In genomic region chr3:194141415-194142155, GRCh38 we compare ENCODE assay signal across 7 cellular contexts. TPM values are rescaled to one million over a fixed set of nuclear protein-coding genes. Genes with fewer than 3 reads are reported as not detected.
DNase-seq lines count a peak whose midpoint lies in the region; ATAC-seq and TF ChIP-seq lines count a peak whose summit lies in the region.

No MANE protein-coding gene starts in this region.

- intact Hi-C loops in dorsolateral prefrontal cortex (cut with DNase I): loop anchor here (2.0 to 5.0 kb wide), 2 partner anchors 129 to 131 kb away; no protein-coding TSS in a partner anchor
- intact Hi-C loops in right lobe of liver (cut with DNase I): loop anchor here in 1 of 2 donors (5.0 kb wide), 1 partner anchor 176 kb away; no protein-coding TSS in a partner anchor

- TF ChIP-seq CTCF in dorsolateral prefrontal cortex (IDR thresholded peaks at IDR 0.05 in 54 of 56, conservative IDR thresholded peaks at IDR 0.05 in 2 of 56; ENCODE audit: low read depth in 1 of 56, partially characterized antibody in 56 of 56): peak in 5 of 56 donors; percentile 8 to 33 (median 17)
- peak in 1 of 4 donors; percentile 3 for TF ChIP-seq CTCF in right lobe of liver (IDR thresholded peaks at IDR 0.05)

- peak; percentile 58 for ATAC-seq in GM18511 (IDR thresholded peaks at IDR 0.05; ENCODE audit: unreplicated experiment)
- peak; percentile 53 for ATAC-seq in HG02981 (IDR thresholded peaks at IDR 0.05; ENCODE audit: unreplicated experiment)
- peak; percentile 56 to 77 (median 68) for ATAC-seq in right lobe of liver

- peaks cover 0 to 48% (median 21%) of the 10 kb centered on the region in 4 donors for H3K4me1 ChIP-seq in right lobe of liver

- peak overlapping the region; percentile 8 to 75 (median 54) for H3K4me3 ChIP-seq in dorsolateral prefrontal cortex
- peak overlapping the region; percentile 17 to 52 (median 21) for H3K4me3 ChIP-seq in right lobe of liver

- H3K9me3 ChIP-seq in right lobe of liver: no peaks in the 10 kb centered on the region

- 3% methylated on average over 8 of the region's 65 CpGs for WGBS in right lobe of liver (ENCODE audit: insufficient coverage, low coverage, low lambda C conversion rate, missing lambda C conversion rate)

- H3K27me3 ChIP-seq in dorsolateral prefrontal cortex: peaks cover 0 to 3% (median 0%) of the 10 kb centered on the region in 45 donors
- no peaks in the 10 kb centered on the region for H3K27me3 ChIP-seq in right lobe of liver

- H3K36me3 ChIP-seq in right lobe of liver: no peaks in the 10 kb centered on the region

- TF ChIP-seq POLR2A in right lobe of liver (IDR thresholded peaks at IDR 0.05): peak; percentile 46

- H3K27ac ChIP-seq in dorsolateral prefrontal cortex (peak overlapping the region in 58 of 59 donors; percentile 36 to 95 (median 84)), right lobe of liver (peak overlapping the region; percentile 88 to 97 (median 94))

- DNase-seq in NCI-H2227 treated with DMSO at 0.1 percent for 48 hours (lab: John Stamatoyannopoulos, UW) (peak; percentile 81), dorsolateral prefrontal cortex (peak; percentile 32 to 90 (median 78)), right lobe of liver (peak; percentile 94 to 95 (median 94))
- peak; percentile 74 to 77 for DNase-seq in activated CD4-positive, alpha-beta T cell treated with anti-CD3 and anti-CD28 coated beads, Interleukin-2, amount 50 U/mL, for 48 hours
- DNase-seq in stimulated activated CD4-positive, alpha-beta T cell treated with anti-CD3 and anti-CD28 coated beads, Interleukin-4, amount 100 ng/mL, for 1 hour: peak; percentile 78

RNA-seq across cellular contexts. Expression of gene HES1, which starts 5.6 kb away (rescaled TPM):
- 10 to 100 TPM in 95 of 120 experiments, 1 to 10 TPM in 25; 5.0 to 46.3 (median 12.7) TPM for total RNA-seq in dorsolateral prefrontal cortex
- 10 to 100 TPM; 12.9 to 40.3 (median 23.4) TPM for total RNA-seq in right lobe of liver

Comparison
In these comparisons a context has a peak if more than half of its experiments do, and no peak if none do; other contexts are left out.
1. Peak in every context shown above with its lines: DNase-seq, ATAC-seq, H3K4me3 ChIP-seq and H3K27ac ChIP-seq.